Comparison of ENCODE assay signal across 8 cellular contexts in genomic region chr12:96258451-96258933, GRCh38.
DNase-seq lines count a peak whose midpoint lies in the region; ATAC-seq and TF ChIP-seq lines count a peak whose summit lies in the region.

No MANE protein-coding gene starts in this region.

- in situ Hi-C loops in GM13976 (cut with MboI; ENCODE audit: low sequenced_read_pairs, unreplicated experiment) = no loop called here

- H3K9me3 ChIP-seq in CD4-positive, CD25-positive, alpha-beta regulatory T cell (ENCODE audit: control insufficient read depth in 2 of 2, low read length in 2 of 2) = no peaks in the 10 kb centered on the region
- no peaks in the 10 kb centered on the region for H3K9me3 ChIP-seq in naive thymus-derived CD4-positive, alpha-beta T cell (ENCODE audit: control insufficient read depth in 2 of 3, low read length in 3 of 3)

- H3K4me1 Mint-ChIP-seq in CD4-positive, CD25-positive, alpha-beta regulatory T cell = peaks cover 0 to 23% (median 7%) of the 10 kb centered on the region in 4 donors
- peaks cover 11 to 17% (median 14%) of the 10 kb centered on the region in 7 donors for H3K4me1 Mint-ChIP-seq in naive thymus-derived CD4-positive, alpha-beta T cell

- intact Hi-C loops in naive thymus-derived CD4-positive, alpha-beta T cell (cut with micrococcal nuclease) = loop anchor here in 1 of 2 donors (1.0 kb wide), 1 partner anchor 16 kb away; no protein-coding TSS in a partner anchor

- H3K36me3 ChIP-seq in CD4-positive, CD25-positive, alpha-beta regulatory T cell (ENCODE audit: control insufficient read depth, insufficient read depth, low read length) = peaks cover 54% of the 10 kb centered on the region
- peaks cover 0 to 33% (median 5%) of the 10 kb centered on the region in 3 experiments for H3K36me3 ChIP-seq in naive thymus-derived CD4-positive, alpha-beta T cell (ENCODE audit: control insufficient read depth in 2 of 3, insufficient read depth in 3 of 3, low read length in 3 of 3)

- H3K4me1 ChIP-seq in CD4-positive, CD25-positive, alpha-beta regulatory T cell (ENCODE audit: control insufficient read depth, insufficient read depth, low read length, poor library complexity, severe bottlenecking) = no peaks in the 10 kb centered on the region
- peaks cover 0 to 5% of the 10 kb centered on the region in 2 donors for H3K4me1 ChIP-seq in naive thymus-derived CD4-positive, alpha-beta T cell (ENCODE audit: control insufficient read depth in 2 of 2, insufficient read depth in 2 of 2, low read length in 2 of 2)

- peaks cover 33% of the 10 kb centered on the region for H3K36me3 Mint-ChIP-seq in CD4-positive, CD25-positive, alpha-beta regulatory T cell
- H3K36me3 Mint-ChIP-seq in naive thymus-derived CD4-positive, alpha-beta T cell = peaks cover 0 to 34% (median 21%) of the 10 kb centered on the region in 5 donors

- H3K27ac Mint-ChIP-seq in CD4-positive, CD25-positive, alpha-beta regulatory T cell = no peak overlapping the region
- H3K27ac Mint-ChIP-seq in naive thymus-derived CD4-positive, alpha-beta T cell = no peak overlapping the region

- no peaks in the 10 kb centered on the region for H3K27me3 Mint-ChIP-seq in CD4-positive, CD25-positive, alpha-beta regulatory T cell
- no peaks in the 10 kb centered on the region for H3K27me3 Mint-ChIP-seq in naive thymus-derived CD4-positive, alpha-beta T cell

- no peak overlapping the region for H3K4me3 ChIP-seq in CD4-positive, CD25-positive, alpha-beta regulatory T cell (ENCODE audit: low read depth, low read length)
- H3K4me3 ChIP-seq in choroid plexus epithelial cell (ENCODE audit: low read depth, low read length) = no peak overlapping the region
- no peak overlapping the region for H3K4me3 ChIP-seq in naive thymus-derived CD4-positive, alpha-beta T cell (ENCODE audit: low read length)

- CTCF ChIA-PET in naive thymus-derived CD4-positive, alpha-beta T cell (lab: Charles Lee) = no interaction called here

- POLR2A ChIA-PET in naive thymus-derived CD4-positive, alpha-beta T cell (lab: Charles Lee) = interaction anchor here (1.2 kb wide), 1 partner anchor 9 kb away, joined by 4 read pairs; no protein-coding TSS in a partner anchor

- ATAC-seq in CD4-positive, CD25-positive, alpha-beta regulatory T cell (ENCODE audit: low read depth in 2 of 2) = no peak
- ATAC-seq in naive thymus-derived CD4-positive, alpha-beta T cell = peak; percentile 77
- ATAC-seq in GM21367 (IDR thresholded peaks at IDR 0.05; ENCODE audit: unreplicated experiment) = no peak

- H3K27ac ChIP-seq in CD4-positive, CD25-positive, alpha-beta regulatory T cell (ENCODE audit: insufficient read depth, low read length, poor library complexity, severe bottlenecking) = no peak overlapping the region
- peak overlapping the region; percentile 38 for H3K27ac ChIP-seq in naive thymus-derived CD4-positive, alpha-beta T cell (ENCODE audit: low read depth, low read length)

- TF ChIP-seq CTCF in choroid plexus epithelial cell (conservative IDR thresholded peaks at IDR 0.05; ENCODE audit: low read depth, low read length) (no peak), GM13976 (IDR thresholded peaks at IDR 0.05; ENCODE audit: borderline replicate concordance, control extremely low read depth, extremely low read depth, insufficient read depth, missing control alignments) (no peak)

- no peak overlapping the region for H3K4me3 Mint-ChIP-seq in CD4-positive, CD25-positive, alpha-beta regulatory T cell
- H3K4me3 Mint-ChIP-seq in naive thymus-derived CD4-positive, alpha-beta T cell = no peak overlapping the region

- peak in 2 of 3 donors; percentile 14 to 16 for DNase-seq in CD4-positive, CD25-positive, alpha-beta regulatory T cell
- DNase-seq in NCI-H1092 (lab: John Stamatoyannopoulos, UW) (peak; percentile 28), choroid plexus epithelial cell (ENCODE audit: low read depth) (peak; percentile 95), NK-92 (lab: John Stamatoyannopoulos, UW; ENCODE audit: unreplicated experiment) (no peak), NCI-H226 (no peak), GM13976 (ENCODE audit: low spot score) (no peak)
- DNase-seq in naive thymus-derived CD4-positive, alpha-beta T cell = peak in 5 of 9 donors; percentile 21 to 44 (median 24)

- H3K27me3 ChIP-seq in CD4-positive, CD25-positive, alpha-beta regulatory T cell (ENCODE audit: control insufficient read depth, insufficient read depth, low read length) = no peaks in the 10 kb centered on the region
- H3K27me3 ChIP-seq in naive thymus-derived CD4-positive, alpha-beta T cell (ENCODE audit: control insufficient read depth in 2 of 2, insufficient read depth in 2 of 2, low read length in 2 of 2) = no peaks in the 10 kb centered on the region

- H3K9me3 Mint-ChIP-seq in CD4-positive, CD25-positive, alpha-beta regulatory T cell = no peaks in the 10 kb centered on the region
- peaks cover 0 to 4% (median 0%) of the 10 kb centered on the region in 11 donors for H3K9me3 Mint-ChIP-seq in naive thymus-derived CD4-positive, alpha-beta T cell

Comparison
In these comparisons a context has a peak if more than half of its experiments do, and no peak if none do; other contexts are left out.
1. DNase-seq: peak in CD4-positive, CD25-positive, alpha-beta regulatory T cell (2 of 3), NCI-H1092 (single experiment), choroid plexus epithelial cell (single experiment) and naive thymus-derived CD4-positive, alpha-beta T cell (5 of 9); none in NK-92 (single experiment), NCI-H226 (single experiment) and GM13976 (single experiment).